Comparison of ENCODE assay signal across 1 cellular context in genomic region chr1:3594706-3595377, GRCh38.
TF ChIP-seq lines count a peak whose summit lies in the region.

No MANE protein-coding gene starts in this region.

TF ChIP-seq in GM12878, 131 proteins besides CTCF, POLR2A, EP300 and RAD21:
- TF ChIP-seq, protein P1, sequence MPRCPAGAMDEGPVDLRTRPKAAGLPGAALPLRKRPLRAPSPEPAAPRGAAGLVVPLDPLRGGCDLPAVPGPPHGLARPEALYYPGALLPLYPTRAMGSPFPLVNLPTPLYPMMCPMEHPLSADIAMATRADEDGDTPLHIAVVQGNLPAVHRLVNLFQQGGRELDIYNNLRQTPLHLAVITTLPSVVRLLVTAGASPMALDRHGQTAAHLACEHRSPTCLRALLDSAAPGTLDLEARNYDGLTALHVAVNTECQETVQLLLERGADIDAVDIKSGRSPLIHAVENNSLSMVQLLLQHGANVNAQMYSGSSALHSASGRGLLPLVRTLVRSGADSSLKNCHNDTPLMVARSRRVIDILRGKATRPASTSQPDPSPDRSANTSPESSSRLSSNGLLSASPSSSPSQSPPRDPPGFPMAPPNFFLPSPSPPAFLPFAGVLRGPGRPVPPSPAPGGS (IDR thresholded peaks at IDR 0.05; ENCODE audit: borderline replicate concordance, insufficient read depth, low read depth, low read length, poor library complexity, severe bottlenecking) = peak; percentile 23
- no peak for TF ChIP-seq BMI1 (IDR thresholded peaks at IDR 0.05; ENCODE audit: borderline replicate concordance)
